In genomic region chr11:34351687-34352469, GRCh38 we compare ENCODE assay signal across 16 cellular contexts. TPM values are rescaled to one million over a fixed set of nuclear protein-coding genes. Genes with fewer than 3 reads are reported as not detected.
A peak's percentile ranks its signal among the peaks of the same experiment; 100 is the strongest.
DNase-seq lines count a peak whose midpoint lies in the region; ATAC-seq, FAIRE-seq and TF ChIP-seq lines count a peak whose summit lies in the region.
"Had no signal": no experiment of that assay in that cellular context is flagged by ENCODE, and none has a peak within 500 bp of the region (broad histone marks: within the 10 kb centered on the region; RNA-seq: fewer than 3 reads in every experiment).

No MANE protein-coding gene starts in this region.

- no peak overlapping the region for H3K27ac ChIP-seq in A549
- H3K27ac ChIP-seq: coronary artery, parathyroid adenoma had no signal

- no peak for DNase-seq in A549 (ENCODE audit: low read depth in 1 of 2, low spot score in 1 of 2)
- no peak for DNase-seq in COR-L47 (lab: John Stamatoyannopoulos, UW)
- no peak for DNase-seq in KBM-7
- DNase-seq in DMS53 (lab: John Stamatoyannopoulos, UW): no peak
- no peak for DNase-seq in NCI-H1436 (lab: John Stamatoyannopoulos, UW)
- DNase-seq: activated T-cell treated with anti-CD3 and anti-CD28 coated beads for 4 hours; mesenchymal stem cell; NCI-H1092; NCI-H524 treated with DMSO at 0.1 percent for 48 hours; stimulated activated CD8-positive, alpha-beta memory T cell treated with anti-CD3 and anti-CD28 coated beads, Interleukin-4, amount 100 ng/mL, for 48 hours had no signal

- TF ChIP-seq RAD21 in A549 (conservative IDR thresholded peaks at IDR 0.05 in 1 of 2, IDR thresholded peaks at IDR 0.05 in 1 of 2): no peak

- no peak for TF ChIP-seq CTCF in A549 (IDR thresholded peaks at IDR 0.05)

- ATAC-seq in A549: no peak
- peak; percentile 52 for ATAC-seq in GM19025 (IDR thresholded peaks at IDR 0.05; ENCODE audit: low read depth, unreplicated experiment)
- peak; percentile 47 for ATAC-seq in HG02571 (IDR thresholded peaks at IDR 0.05; ENCODE audit: unreplicated experiment)
- peak; percentile 48 for ATAC-seq in HG03439 (IDR thresholded peaks at IDR 0.05; ENCODE audit: unreplicated experiment)

- no peak overlapping the region for H3K4me3 ChIP-seq in A549
- H3K4me3 ChIP-seq: coronary artery had no signal

- peaks cover 86% of the 10 kb centered on the region for H3K4me1 ChIP-seq in A549
- H3K4me1 ChIP-seq: parathyroid adenoma had no signal

- WGBS in A549 (ENCODE audit: missing lambda C conversion rate): 96% methylated on average over 4 of the region's 4 CpGs

- FAIRE-seq in A549 (lab: Jason Lieb, UNC): no peak
- FAIRE-seq: TTC549 had no signal

- no peak for TF ChIP-seq POLR2A in A549 (IDR thresholded peaks at IDR 0.05; ENCODE audit: low read length)

- no peak for TF ChIP-seq EP300 in A549 (IDR thresholded peaks at IDR 0.05)

- in situ Hi-C loops in KBM-7 (cut with MboI; ENCODE audit: low pct_unique_long_range_greater_than_20kb, low sequenced_read_pairs): loop anchor here (25.0 kb wide), 1 partner anchor 190 kb away; no protein-coding TSS in a partner anchor

- CTCF ChIA-PET in A549 (lab: Yijun Ruan, JAX): interaction anchor here (1.0 to 7.7 kb wide), 3 partner anchors 149 to 176 kb away, joined by 3 to 170 read pairs (median 3); no protein-coding TSS in a partner anchor

- no peaks in the 10 kb centered on the region for H3K9me3 ChIP-seq in A549

- peak overlapping the region; percentile 20; the same call in 1 of the 3 replicates for H3K4me2 ChIP-seq in A549

- POLR2A ChIA-PET in A549 (lab: Yijun Ruan, JAX): no interaction called here

TF ChIP-seq in A549, 52 proteins besides CTCF, POLR2A, EP300 and RAD21:
- TF ChIP-seq ZNF302 (CRISPR knock-in tag; IDR thresholded peaks at IDR 0.05) (no peak), MAFK (IDR thresholded peaks at IDR 0.05; ENCODE audit: partially characterized antibody) (no peak), ZSCAN20 (CRISPR knock-in tag; IDR thresholded peaks at IDR 0.05) (no peak), KDM5A (IDR thresholded peaks at IDR 0.05) (no peak), JUNB (IDR thresholded peaks at IDR 0.05) (no peak), HES2 (IDR thresholded peaks at IDR 0.05) (no peak), FOSL2 (IDR thresholded peaks at IDR 0.05) (no peak), FOSL2 (CRISPR knock-in tag; IDR thresholded peaks at IDR 0.05) (no peak), TP53 (CRISPR knock-in tag; IDR thresholded peaks at IDR 0.05) (no peak), NPAS2 (CRISPR knock-in tag; IDR thresholded peaks at IDR 0.05; ENCODE audit: borderline replicate concordance) (no peak), ZFP36 (IDR thresholded peaks at IDR 0.05; ENCODE audit: borderline replicate concordance, partially characterized antibody) (no peak), BHLHE40 (IDR thresholded peaks at IDR 0.05; ENCODE audit: low read depth, low read length) (no peak), ESRRA (IDR thresholded peaks at IDR 0.05; ENCODE audit: borderline replicate concordance, low read length) (no peak), HOXB5 (CRISPR knock-in tag; IDR thresholded peaks at IDR 0.05) (no peak), SREBF2 (IDR thresholded peaks at IDR 0.05) (no peak), EHF (CRISPR knock-in tag; IDR thresholded peaks at IDR 0.05) (no peak), CHD2 (IDR thresholded peaks at IDR 0.05; ENCODE audit: low read length, partially characterized antibody) (no peak)
- TF ChIP-seq, protein P1, sequence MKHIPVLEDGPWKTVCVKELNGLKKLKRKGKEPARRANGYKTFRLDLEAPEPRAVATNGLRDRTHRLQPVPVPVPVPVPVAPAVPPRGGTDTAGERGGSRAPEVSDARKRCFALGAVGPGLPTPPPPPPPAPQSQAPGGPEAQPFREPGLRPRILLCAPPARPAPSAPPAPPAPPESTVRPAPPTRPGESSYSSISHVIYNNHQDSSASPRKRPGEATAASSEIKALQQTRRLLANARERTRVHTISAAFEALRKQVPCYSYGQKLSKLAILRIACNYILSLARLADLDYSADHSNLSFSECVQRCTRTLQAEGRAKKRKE (CRISPR knock-in tag; IDR thresholded peaks at IDR 0.05; ENCODE audit: low read depth): no peak
- TF ChIP-seq, protein P2, sequence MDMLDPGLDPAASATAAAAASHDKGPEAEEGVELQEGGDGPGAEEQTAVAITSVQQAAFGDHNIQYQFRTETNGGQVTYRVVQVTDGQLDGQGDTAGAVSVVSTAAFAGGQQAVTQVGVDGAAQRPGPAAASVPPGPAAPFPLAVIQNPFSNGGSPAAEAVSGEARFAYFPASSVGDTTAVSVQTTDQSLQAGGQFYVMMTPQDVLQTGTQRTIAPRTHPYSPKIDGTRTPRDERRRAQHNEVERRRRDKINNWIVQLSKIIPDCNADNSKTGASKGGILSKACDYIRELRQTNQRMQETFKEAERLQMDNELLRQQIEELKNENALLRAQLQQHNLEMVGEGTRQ (IDR thresholded peaks at IDR 0.05): no peak
- TF ChIP-seq, protein P3, sequence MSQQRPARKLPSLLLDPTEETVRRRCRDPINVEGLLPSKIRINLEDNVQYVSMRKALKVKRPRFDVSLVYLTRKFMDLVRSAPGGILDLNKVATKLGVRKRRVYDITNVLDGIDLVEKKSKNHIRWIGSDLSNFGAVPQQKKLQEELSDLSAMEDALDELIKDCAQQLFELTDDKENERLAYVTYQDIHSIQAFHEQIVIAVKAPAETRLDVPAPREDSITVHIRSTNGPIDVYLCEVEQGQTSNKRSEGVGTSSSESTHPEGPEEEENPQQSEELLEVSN (IDR thresholded peaks at IDR 0.05; ENCODE audit: borderline replicate concordance, low read depth): no peak
- TF ChIP-seq, protein P4, sequence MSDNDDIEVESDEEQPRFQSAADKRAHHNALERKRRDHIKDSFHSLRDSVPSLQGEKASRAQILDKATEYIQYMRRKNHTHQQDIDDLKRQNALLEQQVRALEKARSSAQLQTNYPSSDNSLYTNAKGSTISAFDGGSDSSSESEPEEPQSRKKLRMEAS (IDR thresholded peaks at IDR 0.05): no peak
TF ChIP-seq in A549: peak in this region for 0.

RNA-seq across cellular contexts. Expression of gene ABTB2, which starts 5.9 kb away (rescaled TPM):
- polyA plus RNA-seq in A549 (2011; rRNA removed) (8.9 and 10.3 TPM in 2 replicates), A549 (2017; fragmentation: RNase III; extraction: RNeasy Plus Mini Kit Qiagen cat#74134 plus additional on column Dnase treatment) (14.4 to 18.3 TPM (median 15.4 TPM) in 3 replicates)
- 15.1 and 21.8 TPM in 2 replicates for polyA plus RNA-seq in A549 (2012; cell fraction: cytosol; rRNA removed)
- 41.6 and 47.3 TPM in 2 replicates for polyA plus RNA-seq in A549 (2012; cell fraction: nucleus; rRNA removed)
- polyA minus RNA-seq in A549 (2011; rRNA and poly(A)+ RNA removed): 7.6 and 9.1 TPM in 2 replicates

Comparison
In these comparisons a context has a peak if more than half of its experiments do, and no peak if none do; other contexts are left out.
1. ATAC-seq: peak in GM19025 (single experiment), HG02571 (single experiment) and HG03439 (single experiment); none in A549 (0 of 2).